Comparison of ENCODE assay signal across 15 cellular contexts in the genomic region with DNA sequence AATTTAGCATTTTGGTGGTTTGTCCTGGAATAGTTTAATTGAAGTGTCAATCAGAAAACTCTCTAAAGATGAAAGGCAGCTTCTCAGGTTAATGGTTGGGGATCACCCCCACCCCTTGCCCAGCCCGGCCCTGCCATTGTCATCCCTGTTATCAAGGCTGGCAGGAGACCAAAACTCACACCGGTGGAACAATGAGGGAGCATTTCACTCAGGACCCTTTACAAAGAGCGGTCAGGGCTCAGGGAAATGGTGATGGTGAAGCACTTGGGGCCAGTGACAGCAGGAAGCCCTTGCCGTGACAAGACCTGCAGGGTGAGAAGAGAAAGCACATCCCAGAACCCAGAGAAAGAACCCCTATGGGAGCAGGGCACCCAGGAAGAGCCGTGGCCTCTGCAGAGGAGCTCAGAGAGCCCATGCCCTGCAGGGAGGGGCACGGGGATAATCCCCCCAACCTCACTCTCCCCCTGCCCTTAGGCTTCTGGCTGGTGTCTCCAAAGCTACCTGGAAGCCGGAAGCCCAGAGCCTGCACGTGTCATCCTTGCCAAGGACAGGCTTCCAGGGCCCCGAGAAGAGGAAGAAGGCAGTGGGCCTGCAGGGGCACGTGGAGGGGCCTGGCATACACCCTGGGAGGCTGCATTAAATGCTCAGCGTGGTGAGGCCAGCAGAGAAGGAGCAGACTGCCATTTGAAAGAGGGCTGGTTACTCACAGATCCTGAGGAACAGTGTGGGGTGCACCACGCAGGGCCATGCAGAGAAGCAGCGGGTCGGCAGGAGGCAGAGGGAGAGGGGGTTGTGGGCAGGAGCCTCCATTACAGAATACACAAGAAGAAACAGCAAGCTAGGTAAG.
DNase-seq lines count a peak whose midpoint lies in the region; TF ChIP-seq lines count a peak whose summit lies in the region.
"Had no signal": no experiment of that assay in that cellular context is flagged by ENCODE, and none has a peak within 500 bp of the region (broad histone marks: within the 10 kb centered on the region; RNA-seq: fewer than 3 reads in every experiment).

No MANE protein-coding gene starts in this region.

- H3K4me1 ChIP-seq in spleen, result no peaks in the 10 kb centered on the region
- H3K4me1 ChIP-seq: SJCRH30 had no signal

- no peak for TF ChIP-seq POLR2A in spleen (IDR thresholded peaks at IDR 0.05)

- WGBS in spleen, 5 donors, result 46 to 52% (median 47%) methylated on average over 13 to 14 of the region's 14 CpGs

- H3K9me3 ChIP-seq in spleen, result no peaks in the 10 kb centered on the region
- H3K9me3 ChIP-seq: SJCRH30 had no signal

- H3K4me3 ChIP-seq in coronary artery (no peak overlapping the region), spleen (no peak overlapping the region)
- H3K4me3 ChIP-seq: GM12878, K562, SJCRH30 had no signal

- H3K27ac ChIP-seq in coronary artery (no peak overlapping the region), spleen (no peak overlapping the region)
- H3K27ac ChIP-seq: C4-2B, RWPE1, SJCRH30 had no signal

- TF ChIP-seq CTCF in coronary artery (IDR thresholded peaks at IDR 0.05), result no peak
- TF ChIP-seq CTCF in spleen (IDR thresholded peaks at IDR 0.05 in 8 of 11, conservative IDR thresholded peaks at IDR 0.05 in 3 of 11), result no peak

- no peaks in the 10 kb centered on the region for H3K36me3 ChIP-seq in spleen
- H3K36me3 ChIP-seq: SJCRH30 had no signal

- peak; percentile 49 for DNase-seq in NCI-H82 (lab: John Stamatoyannopoulos, UW)
- no peak for DNase-seq in NCI-H82 treated with DMSO at 0.1 percent for 48 hours (lab: John Stamatoyannopoulos, UW; ENCODE audit: unreplicated experiment)
- DNase-seq in NCI-H146 treated with DMSO at 0.1 percent for 48 hours (lab: John Stamatoyannopoulos, UW; ENCODE audit: unreplicated experiment), result peak; percentile 39
- DNase-seq in coronary artery (ENCODE audit: low spot score), result peak; percentile 33
- DNase-seq in spleen, result peak; percentile 56
- DNase-seq in activated naive CD4-positive, alpha-beta T cell treated with anti-CD3 and anti-CD28 coated beads, Interleukin-2, amount 50 U/mL, for 16 hours, result no peak
- DNase-seq in dermis blood vessel endothelial cell, result no peak
- no peak for DNase-seq in activated CD4-positive, alpha-beta T cell treated with anti-CD3 and anti-CD28 coated beads, Interleukin-2, amount 50 U/mL, for 4 hours
- DNase-seq: NK-92 treated with Interleukin-12 subunit alpha and Interleukin-12 subunit beta, amount 100 ng/mL, for 24 hours; OCI-M1; SJCRH30 had no signal

- peaks cover 0 to 47% (median 0%) of the 10 kb centered on the region in 7 donors for H3K27me3 ChIP-seq in spleen (replicated peaks in 1 of 7)

- intact Hi-C loops in spleen (cut with DNase I; ENCODE audit: low total_unique reads), result no loop called here

Comparison
In these comparisons a context has a peak if more than half of its experiments do, and no peak if none do; other contexts are left out.
1. DNase-seq: peak in NCI-H82 (single experiment), NCI-H146 treated with DMSO at 0.1 percent for 48 hours (single experiment), coronary artery (single experiment) and spleen (single experiment); none in NCI-H82 treated with DMSO at 0.1 percent for 48 hours (single experiment), activated naive CD4-positive, alpha-beta T cell treated with anti-CD3 and anti-CD28 coated beads, Interleukin-2, amount 50 U/mL, for 16 hours (single experiment), dermis blood vessel endothelial cell (single experiment) and activated CD4-positive, alpha-beta T cell treated with anti-CD3 and anti-CD28 coated beads, Interleukin-2, amount 50 U/mL, for 4 hours (0 of 2).